Comparison of ENCODE assay signal across 16 cellular contexts in genomic region chr10:97433430-97434001, GRCh38. TPM values are rescaled to one million over a fixed set of nuclear protein-coding genes. Genes with fewer than 3 reads are reported as not detected.
DNase-seq lines count a peak whose midpoint lies in the region; ATAC-seq and TF ChIP-seq lines count a peak whose summit lies in the region.
"Had no signal": no experiment of that assay in that cellular context is flagged by ENCODE, and none has a peak within 500 bp of the region (broad histone marks: within the 10 kb centered on the region; RNA-seq: fewer than 3 reads in every experiment).

No MANE protein-coding gene starts in this region.

- no peaks in the 10 kb centered on the region for H3K9me3 Mint-ChIP-seq in activated naive CD8-positive, alpha-beta T cell treated with anti-CD3 and anti-CD28 coated beads, Interleukin-2, amount 50 U/mL, for 24 hours
- no peaks in the 10 kb centered on the region for H3K9me3 Mint-ChIP-seq in naive thymus-derived CD4-positive, alpha-beta T cell
- H3K9me3 Mint-ChIP-seq in progenitor cell of endocrine pancreas (ENCODE audit: low read depth): no peaks in the 10 kb centered on the region
- H3K9me3 Mint-ChIP-seq: memory B cell had no signal

- no peaks in the 10 kb centered on the region for H3K27me3 ChIP-seq in naive thymus-derived CD4-positive, alpha-beta T cell (ENCODE audit: control insufficient read depth in 2 of 2, insufficient read depth in 2 of 2, low read length in 2 of 2)
- H3K27me3 ChIP-seq: body of pancreas, esophagus squamous epithelium, upper lobe of left lung had no signal

- POLR2A ChIA-PET in naive thymus-derived CD4-positive, alpha-beta T cell (lab: Charles Lee): interaction anchor here (0.7 to 1.7 kb wide), 2 partner anchors 32 to 1339 kb away, joined by 3 to 5 read pairs; partner anchors contain the start of gene RRP12

- H3K4me1 Mint-ChIP-seq in activated naive CD8-positive, alpha-beta T cell treated with anti-CD3 and anti-CD28 coated beads, Interleukin-2, amount 50 U/mL, for 24 hours: peaks cover 24% of the 10 kb centered on the region
- H3K4me1 Mint-ChIP-seq in naive thymus-derived CD4-positive, alpha-beta T cell: peaks cover 0 to 21% (median 3%) of the 10 kb centered on the region in 7 donors
- peaks cover 3% of the 10 kb centered on the region for H3K4me1 Mint-ChIP-seq in progenitor cell of endocrine pancreas (ENCODE audit: low read depth)

- peak overlapping the region; percentile 68 for H3K27ac Mint-ChIP-seq in activated naive CD8-positive, alpha-beta T cell treated with anti-CD3 and anti-CD28 coated beads, Interleukin-2, amount 50 U/mL, for 24 hours
- peak overlapping the region in 2 of 9 donors; percentile 32 to 39 for H3K27ac Mint-ChIP-seq in naive thymus-derived CD4-positive, alpha-beta T cell
- H3K27ac Mint-ChIP-seq in progenitor cell of endocrine pancreas: no peak overlapping the region
- H3K27ac Mint-ChIP-seq: memory B cell had no signal

- peaks cover 3 to 5% of the 10 kb centered on the region in 2 donors for H3K4me1 ChIP-seq in naive thymus-derived CD4-positive, alpha-beta T cell (ENCODE audit: control insufficient read depth in 2 of 2, insufficient read depth in 2 of 2, low read length in 2 of 2)

- no peaks in the 10 kb centered on the region for H3K9me3 ChIP-seq in naive thymus-derived CD4-positive, alpha-beta T cell (ENCODE audit: control insufficient read depth in 2 of 3, low read length in 3 of 3)
- H3K9me3 ChIP-seq: body of pancreas, esophagus squamous epithelium, upper lobe of left lung had no signal

- no peak for DNase-seq in activated naive CD8-positive, alpha-beta T cell treated with anti-CD3 and anti-CD28 coated beads, Interleukin-2, amount 50 U/mL, for 24 hours
- DNase-seq in naive thymus-derived CD4-positive, alpha-beta T cell: no peak
- DNase-seq in progenitor cell of endocrine pancreas (ENCODE audit: low spot score, unreplicated experiment) (no peak), GM10266 (ENCODE audit: extremely low spot score) (no peak)
- DNase-seq: activated CD4-positive, alpha-beta T cell treated with anti-CD3 and anti-CD28 coated beads, Interleukin-2, amount 50 U/mL, for 4 hours; activated gamma-delta T cell; body of pancreas; Calu3; esophagus squamous epithelium; head of caudate nucleus; nucleus accumbens; stimulated activated CD4-positive, alpha-beta T cell treated with anti-CD3 and anti-CD28 coated beads, Interleukin-4, amount 100 ng/mL, for 4 hours; upper lobe of left lung had no signal

- intact Hi-C loops in naive thymus-derived CD4-positive, alpha-beta T cell (cut with micrococcal nuclease): no loop called here

- no peak overlapping the region for H3K4me3 ChIP-seq in naive thymus-derived CD4-positive, alpha-beta T cell (ENCODE audit: low read length)
- H3K4me3 ChIP-seq: body of pancreas, esophagus squamous epithelium, upper lobe of left lung had no signal

- CTCF ChIA-PET in naive thymus-derived CD4-positive, alpha-beta T cell (lab: Charles Lee): interaction anchor here (1.1 kb wide), 1 partner anchor 10 kb away, joined by 4 read pairs; no protein-coding TSS in a partner anchor

- TF ChIP-seq POLR2A in GM18505 (IDR thresholded peaks at IDR 0.05; ENCODE audit: borderline replicate concordance, extremely low read depth, insufficient read depth, insufficient read length): peak; percentile 32

- no peaks in the 10 kb centered on the region for H3K27me3 Mint-ChIP-seq in activated naive CD8-positive, alpha-beta T cell treated with anti-CD3 and anti-CD28 coated beads, Interleukin-2, amount 50 U/mL, for 24 hours
- no peaks in the 10 kb centered on the region for H3K27me3 Mint-ChIP-seq in naive thymus-derived CD4-positive, alpha-beta T cell
- H3K27me3 Mint-ChIP-seq in progenitor cell of endocrine pancreas: no peaks in the 10 kb centered on the region
- H3K27me3 Mint-ChIP-seq: memory B cell had no signal

- H3K4me3 Mint-ChIP-seq in activated naive CD8-positive, alpha-beta T cell treated with anti-CD3 and anti-CD28 coated beads, Interleukin-2, amount 50 U/mL, for 24 hours: no peak overlapping the region
- H3K4me3 Mint-ChIP-seq in naive thymus-derived CD4-positive, alpha-beta T cell: no peak overlapping the region
- no peak overlapping the region for H3K4me3 Mint-ChIP-seq in progenitor cell of endocrine pancreas (ENCODE audit: low read depth)
- H3K4me3 Mint-ChIP-seq: memory B cell had no signal

- H3K27ac ChIP-seq in 22Rv1: peak overlapping the region; percentile 12; the same call in 1 of the 2 replicates
- no peak overlapping the region for H3K27ac ChIP-seq in naive thymus-derived CD4-positive, alpha-beta T cell (ENCODE audit: low read depth, low read length)
- H3K27ac ChIP-seq: body of pancreas, esophagus squamous epithelium, upper lobe of left lung had no signal

- H3K36me3 Mint-ChIP-seq in activated naive CD8-positive, alpha-beta T cell treated with anti-CD3 and anti-CD28 coated beads, Interleukin-2, amount 50 U/mL, for 24 hours (ENCODE audit: low read depth): peaks cover 57% of the 10 kb centered on the region
- H3K36me3 Mint-ChIP-seq in naive thymus-derived CD4-positive, alpha-beta T cell: peaks cover 0 to 27% (median 8%) of the 10 kb centered on the region in 5 donors
- peaks cover 18% of the 10 kb centered on the region for H3K36me3 Mint-ChIP-seq in progenitor cell of endocrine pancreas (ENCODE audit: insufficient read depth)

- TF ChIP-seq CTCF in 22Rv1 (IDR thresholded peaks at IDR 0.05): no peak
- no peak for TF ChIP-seq CTCF in progenitor cell of endocrine pancreas (IDR thresholded peaks at IDR 0.05; ENCODE audit: unreplicated experiment)
- no peak for TF ChIP-seq CTCF in GM10266 (IDR thresholded peaks at IDR 0.05; ENCODE audit: control insufficient read depth, insufficient read depth, low read depth, missing control alignments)

- ATAC-seq in GM18505 (IDR thresholded peaks at IDR 0.05; ENCODE audit: unreplicated experiment): no peak
- ATAC-seq in activated naive CD8-positive, alpha-beta T cell treated with anti-CD3 and anti-CD28 coated beads, Interleukin-2, amount 50 U/mL, for 24 hours: no peak
- ATAC-seq in naive thymus-derived CD4-positive, alpha-beta T cell: no peak
- ATAC-seq: body of pancreas had no signal

- H3K36me3 ChIP-seq in naive thymus-derived CD4-positive, alpha-beta T cell (ENCODE audit: control insufficient read depth in 2 of 3, insufficient read depth in 3 of 3, low read length in 3 of 3): peaks cover 8 to 77% (median 26%) of the 10 kb centered on the region in 3 experiments

RNA-seq across cellular contexts. Expression of gene PGAM1, which starts 7.5 kb away (rescaled TPM):
- total RNA-seq in naive thymus-derived CD4-positive, alpha-beta T cell: 100 to 1,000 TPM in 2 of 5 experiments, 10 to 100 TPM in 3; 58.5 to 536 (median 69.8) TPM
- 100 to 1,000 TPM; 172 to 204 TPM for polyA plus RNA-seq in naive thymus-derived CD4-positive, alpha-beta T cell
- 130 and 137 TPM in 2 replicates for total RNA-seq in progenitor cell of endocrine pancreas

RNA-seq across cellular contexts. Expression of gene EXOSC1, which starts 12.3 kb away (rescaled TPM):
- total RNA-seq in naive thymus-derived CD4-positive, alpha-beta T cell: 10 to 100 TPM; 32.6 to 65.4 (median 53.2) TPM
- 10 to 100 TPM; 69.7 to 80.3 TPM for polyA plus RNA-seq in naive thymus-derived CD4-positive, alpha-beta T cell
- 38.0 and 41.5 TPM in 2 replicates for total RNA-seq in progenitor cell of endocrine pancreas

RNA-seq across cellular contexts. Expression of gene ZDHHC16, which starts 12.5 kb away (rescaled TPM):
- 10 to 100 TPM; 13.2 to 38.8 (median 26.8) TPM for total RNA-seq in naive thymus-derived CD4-positive, alpha-beta T cell
- 10 to 100 TPM; 24.4 to 37.3 TPM for polyA plus RNA-seq in naive thymus-derived CD4-positive, alpha-beta T cell
- total RNA-seq in progenitor cell of endocrine pancreas: 59.6 and 64.9 TPM in 2 replicates

RNA-seq across cellular contexts. Expression of gene RRP12, which starts 32.4 kb away (rescaled TPM):
- total RNA-seq in naive thymus-derived CD4-positive, alpha-beta T cell: 100 to 1,000 TPM in 1 of 5 experiments, 10 to 100 TPM in 4; 22.0 to 197 (median 32.3) TPM
- 10 to 100 TPM; 10.6 to 13.4 TPM for polyA plus RNA-seq in naive thymus-derived CD4-positive, alpha-beta T cell
- total RNA-seq in progenitor cell of endocrine pancreas: 33.5 and 36.6 TPM in 2 replicates
